In the genomic region with DNA sequence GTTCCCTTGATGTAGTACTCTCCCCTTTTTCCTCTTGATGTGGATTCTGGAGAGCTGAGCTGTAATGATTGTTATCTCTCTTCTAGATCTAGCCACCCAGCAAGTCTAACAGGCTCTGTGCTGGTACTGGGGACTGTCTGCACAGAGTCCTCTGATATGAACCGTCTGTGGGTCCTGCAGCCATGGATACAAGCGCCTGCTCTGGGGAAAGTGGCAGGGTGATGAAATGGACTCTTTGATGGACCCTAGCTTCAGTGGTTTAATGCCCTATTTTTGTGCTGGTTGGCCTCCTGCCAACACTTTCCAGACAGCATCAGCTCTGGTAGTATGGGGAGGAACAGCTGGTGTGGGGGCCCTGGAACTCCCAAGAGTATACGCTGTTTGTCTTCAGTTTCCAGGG, we compare ENCODE assay signal across 22 cellular contexts.
A peak's percentile ranks its signal among the peaks of the same experiment; 100 is the strongest.
DNase-seq lines count a peak whose midpoint lies in the region; ATAC-seq and TF ChIP-seq lines count a peak whose summit lies in the region.
"Had no signal": no experiment of that assay in that cellular context is flagged by ENCODE, and none has a peak within 500 bp of the region (broad histone marks: within the 10 kb centered on the region; RNA-seq: fewer than 3 reads in every experiment).

No MANE protein-coding gene starts in this region.

- H3K4me3 Mint-ChIP-seq in activated CD4-positive, alpha-beta T cell treated with anti-CD3 and anti-CD28 coated beads, Interleukin-2, amount 10 ng/mL, durations not matched to agents 24 days and 14 days, result no peak overlapping the region
- H3K4me3 Mint-ChIP-seq: activated CD4-positive, alpha-beta memory T cell treated with anti-CD3 and anti-CD28 coated beads, Interleukin-2, amount 10 ng/mL, durations not matched to agents 7 days and 5 days; activated naive CD8-positive, alpha-beta T cell; activated T-cell treated with anti-CD3 and anti-CD28 coated beads, Interleukin-2, amount 50 U/mL, for 24 hours; brain; CD4-positive, alpha-beta memory T cell; dendritic cell treated with granulocyte-macrophage colony-stimulating factor and Interleukin-4, amounts not matched to agents 40 ng/mL and 50 ng/mL, for 4 days had no signal

- H3K14ac ChIP-seq in neuronal stem cell (ENCODE audit: low read length), result no peak overlapping the region

- H3K9ac ChIP-seq in neuronal stem cell (ENCODE audit: low read depth, low read length, poor library complexity), result no peak overlapping the region

- H2AK5ac ChIP-seq in neuronal stem cell (ENCODE audit: low read depth, low read length), result no peak overlapping the region

- H3K27me3 ChIP-seq in PC-9 (ENCODE audit: insufficient read depth, low read depth), result no peaks in the 10 kb centered on the region
- H3K27me3 ChIP-seq in neuronal stem cell (ENCODE audit: control insufficient read depth in 3 of 3, insufficient read depth in 3 of 3, low read depth in 1 of 3, low read length in 3 of 3), result no peaks in the 10 kb centered on the region
- H3K27me3 ChIP-seq: gastrocnemius medialis, pancreas had no signal

- no peaks in the 10 kb centered on the region for H3F3A ChIP-seq in PC-9 (ENCODE audit: insufficient read depth, low read depth)

- no peak overlapping the region for H2BK15ac ChIP-seq in neuronal stem cell (ENCODE audit: low read length)

- H4K20me1 ChIP-seq in PC-9 (ENCODE audit: insufficient read depth), result no peaks in the 10 kb centered on the region

- H3K9me3 Mint-ChIP-seq in activated CD4-positive, alpha-beta T cell treated with anti-CD3 and anti-CD28 coated beads, Interleukin-2, amount 10 ng/mL, durations not matched to agents 24 days and 14 days, result peaks cover 8% of the 10 kb centered on the region
- H3K9me3 Mint-ChIP-seq: activated CD4-positive, alpha-beta memory T cell treated with anti-CD3 and anti-CD28 coated beads, Interleukin-2, amount 10 ng/mL, durations not matched to agents 7 days and 5 days had no signal

- no peak for TF ChIP-seq CTCF in LNCaP clone FGC (IDR thresholded peaks at IDR 0.05; ENCODE audit: control insufficient read depth, extremely low read depth, insufficient read depth)
- no peak for TF ChIP-seq CTCF in PC-9 (conservative IDR thresholded peaks at IDR 0.05)

- H3K9me3 ChIP-seq in PC-9 (ENCODE audit: insufficient read depth, low read depth) (0 out of 2 replicates have a peak, but pooled peaks cover 4% of the 10 kb centered on the region), neuronal stem cell (replicated peaks in 1 of 2; ENCODE audit: control insufficient read depth in 2 of 2, insufficient read depth in 1 of 2, low read depth in 1 of 2, low read length in 2 of 2) (no peaks in the 10 kb centered on the region)
- H3K9me3 ChIP-seq: gastrocnemius medialis, pancreas had no signal

- peak overlapping the region; percentile 30; the same call in 1 of the 2 replicates for H3K4me2 ChIP-seq in PC-9
- H3K4me2 ChIP-seq in neuronal stem cell (ENCODE audit: insufficient read depth, low read length, poor library complexity, severe bottlenecking), result no peak overlapping the region

- no peaks in the 10 kb centered on the region for H3K9me2 ChIP-seq in PC-9 (ENCODE audit: insufficient read depth)

- H2BK12ac ChIP-seq in neuronal stem cell (ENCODE audit: low read length), result no peak overlapping the region

- no peak overlapping the region for H3K23ac ChIP-seq in neuronal stem cell (ENCODE audit: low read depth, low read length, poor library complexity)

- H2BK5ac ChIP-seq in neuronal stem cell (ENCODE audit: low read length), result no peak overlapping the region

- H3K27ac ChIP-seq in PC-9 (no peak overlapping the region), neuronal stem cell (replicated peaks; ENCODE audit: low read length) (no peak overlapping the region)
- H3K27ac ChIP-seq: epithelial cell of prostate, gastrocnemius medialis, pancreas, VCaP had no signal

- H3K79me2 ChIP-seq in PC-9 (ENCODE audit: low read depth), result no peaks in the 10 kb centered on the region

- no TSS peak for BruUV-seq in PC-9 (replicated peaks; lab: Mats Ljungman, UMichigan)

- no peak overlapping the region for H4K91ac ChIP-seq in neuronal stem cell (ENCODE audit: low read depth, low read length, poor library complexity)

- WGBS in neuronal stem cell (ENCODE audit: extremely low coverage in 2 of 2, insufficient read length in 2 of 2, insufficient replicate concordance in 1 of 2), 2 donors, result no CpG with 5 or more reads among the region's 3 CpGs

- no peak overlapping the region for H4K8ac ChIP-seq in neuronal stem cell (ENCODE audit: low read depth, low read length)

- POLR2A ChIA-PET in PC-9 (lab: Charles Lee; ENCODE audit: unreplicated experiment), result interaction anchor here (0.7 kb wide), 1 partner anchor 21 kb away, joined by 13 read pairs; no protein-coding TSS in a partner anchor

- H3K18ac ChIP-seq in neuronal stem cell (ENCODE audit: low read length), result peak overlapping the region; percentile 80

- H3K4me3 ChIP-seq in LNCaP clone FGC (ENCODE audit: low read depth, low read length), result no peak overlapping the region
- H3K4me3 ChIP-seq in PC-9, result no peak overlapping the region
- no peak overlapping the region for H3K4me3 ChIP-seq in neuronal stem cell (ENCODE audit: low read length in 2 of 2)
- H3K4me3 ChIP-seq: gastrocnemius medialis, pancreas had no signal

- no peak overlapping the region for H3K27ac Mint-ChIP-seq in activated CD4-positive, alpha-beta T cell treated with anti-CD3 and anti-CD28 coated beads, Interleukin-2, amount 10 ng/mL, durations not matched to agents 24 days and 14 days
- H3K27ac Mint-ChIP-seq: activated CD4-positive, alpha-beta memory T cell treated with anti-CD3 and anti-CD28 coated beads, Interleukin-2, amount 10 ng/mL, durations not matched to agents 7 days and 5 days; activated naive CD8-positive, alpha-beta T cell; activated T-cell treated with anti-CD3 and anti-CD28 coated beads, Interleukin-2, amount 50 U/mL, for 24 hours; brain; CD4-positive, alpha-beta memory T cell; dendritic cell treated with granulocyte-macrophage colony-stimulating factor and Interleukin-4, amounts not matched to agents 40 ng/mL and 50 ng/mL, for 4 days had no signal

- DNase-seq in SIG-M5 treated with dmso at 0.1 percent for 504 hours (lab: John Stamatoyannopoulos, UW; ENCODE audit: unreplicated experiment) (peak; percentile 22), SIG-M5 (lab: John Stamatoyannopoulos, UW) (no peak), LNCaP clone FGC (ENCODE audit: low read depth) (peak; percentile 45), PC-9 (peak; percentile 53 to 70), neuronal stem cell (ENCODE audit: low spot score) (no peak)
- DNase-seq in activated CD4-positive, alpha-beta T cell treated with anti-CD3 and anti-CD28 coated beads, Interleukin-2, amount 10 ng/mL, durations not matched to agents 24 days and 14 days, result no peak
- DNase-seq: activated CD4-positive, alpha-beta memory T cell treated with anti-CD3 and anti-CD28 coated beads, Interleukin-2, amount 10 ng/mL, durations not matched to agents 7 days and 5 days; activated T-cell treated with anti-CD3 and anti-CD28 coated beads, Interleukin-2, amount 50 U/mL, for 24 hours; CD4-positive, alpha-beta memory T cell; gastrocnemius medialis; GF-D8; KBM-7; left ventricle myocardium superior; pancreas; stimulated activated CD4-positive, alpha-beta T cell treated with anti-CD3 and anti-CD28 coated beads, Interleukin-2, amount 100 ng/mL, for 48 hours had no signal

- no peaks in the 10 kb centered on the region for H3K4me1 Mint-ChIP-seq in activated CD4-positive, alpha-beta T cell treated with anti-CD3 and anti-CD28 coated beads, Interleukin-2, amount 10 ng/mL, durations not matched to agents 24 days and 14 days
- H3K4me1 Mint-ChIP-seq: activated CD4-positive, alpha-beta memory T cell treated with anti-CD3 and anti-CD28 coated beads, Interleukin-2, amount 10 ng/mL, durations not matched to agents 7 days and 5 days; CD4-positive, alpha-beta memory T cell had no signal

- no peak overlapping the region for H3K4ac ChIP-seq in neuronal stem cell (ENCODE audit: low read length)

- intact Hi-C loops in PC-9 (cut with micrococcal nuclease; ENCODE audit: unreplicated experiment), result no loop called here
- intact Hi-C loops in activated CD4-positive, alpha-beta T cell treated with anti-CD3 and anti-CD28 coated beads, Interleukin-2, amount 10 ng/mL, durations not matched to agents 24 days and 14 days (cut with micrococcal nuclease), result no loop called here

- H3K36me3 Mint-ChIP-seq in activated CD4-positive, alpha-beta T cell treated with anti-CD3 and anti-CD28 coated beads, Interleukin-2, amount 10 ng/mL, durations not matched to agents 24 days and 14 days (ENCODE audit: low read depth), result no peaks in the 10 kb centered on the region
- H3K36me3 Mint-ChIP-seq: brain; CD4-positive, alpha-beta memory T cell had no signal

- ATAC-seq in GM21447 (IDR thresholded peaks at IDR 0.05; ENCODE audit: unreplicated experiment), result no peak
- no peak for ATAC-seq in HG03108 (IDR thresholded peaks at IDR 0.05; ENCODE audit: unreplicated experiment)
- ATAC-seq: gastrocnemius medialis, left ventricle myocardium superior, pancreas had no signal

- H3K36me3 ChIP-seq in PC-9 (ENCODE audit: low read depth), result no peaks in the 10 kb centered on the region
- no peaks in the 10 kb centered on the region for H3K36me3 ChIP-seq in neuronal stem cell (replicated peaks in 1 of 2; ENCODE audit: control insufficient read depth in 2 of 2, insufficient read depth in 2 of 2, low read length in 2 of 2)
- H3K36me3 ChIP-seq: gastrocnemius medialis, pancreas had no signal

- H3K27me3 Mint-ChIP-seq in activated CD4-positive, alpha-beta T cell treated with anti-CD3 and anti-CD28 coated beads, Interleukin-2, amount 10 ng/mL, durations not matched to agents 24 days and 14 days, result no peaks in the 10 kb centered on the region
- H3K27me3 Mint-ChIP-seq: activated T-cell treated with anti-CD3 and anti-CD28 coated beads, Interleukin-2, amount 50 U/mL, for 24 hours; dendritic cell treated with granulocyte-macrophage colony-stimulating factor and Interleukin-4, amounts not matched to agents 40 ng/mL and 50 ng/mL, for 4 days had no signal

- H2AFZ ChIP-seq in PC-9, result no peak overlapping the region
- H2AFZ ChIP-seq in neuronal stem cell (ENCODE audit: low read length), result no peak overlapping the region

- H2BK120ac ChIP-seq in neuronal stem cell (ENCODE audit: low read depth, low read length), result no peak overlapping the region

- CTCF ChIA-PET in PC-9 (lab: Charles Lee), result no interaction called here

- no peaks in the 10 kb centered on the region for H3K79me1 ChIP-seq in neuronal stem cell (ENCODE audit: low read depth, low read length)

- H3K4me1 ChIP-seq in PC-9 (replicated peaks; ENCODE audit: insufficient read depth), result peaks cover 9% of the 10 kb centered on the region; the same call in 1 of the 2 replicates
- no peaks in the 10 kb centered on the region for H3K4me1 ChIP-seq in neuronal stem cell (ENCODE audit: control insufficient read depth in 2 of 2, insufficient read depth in 1 of 2, low read depth in 1 of 2, low read length in 2 of 2)
- H3K4me1 ChIP-seq: gastrocnemius medialis, pancreas had no signal

Comparison
In these comparisons a context has a peak if more than half of its experiments do, and no peak if none do; other contexts are left out.
1. DNase-seq: peak in SIG-M5 treated with dmso at 0.1 percent for 504 hours (single experiment), LNCaP clone FGC (single experiment) and PC-9 (2 of 2); none in SIG-M5 (single experiment), neuronal stem cell (single experiment) and activated CD4-positive, alpha-beta T cell treated with anti-CD3 and anti-CD28 coated beads, Interleukin-2, amount 10 ng/mL, durations not matched to agents 24 days and 14 days (single experiment).